ENCODE assay signal across 8 cellular contexts in the genomic region with DNA sequence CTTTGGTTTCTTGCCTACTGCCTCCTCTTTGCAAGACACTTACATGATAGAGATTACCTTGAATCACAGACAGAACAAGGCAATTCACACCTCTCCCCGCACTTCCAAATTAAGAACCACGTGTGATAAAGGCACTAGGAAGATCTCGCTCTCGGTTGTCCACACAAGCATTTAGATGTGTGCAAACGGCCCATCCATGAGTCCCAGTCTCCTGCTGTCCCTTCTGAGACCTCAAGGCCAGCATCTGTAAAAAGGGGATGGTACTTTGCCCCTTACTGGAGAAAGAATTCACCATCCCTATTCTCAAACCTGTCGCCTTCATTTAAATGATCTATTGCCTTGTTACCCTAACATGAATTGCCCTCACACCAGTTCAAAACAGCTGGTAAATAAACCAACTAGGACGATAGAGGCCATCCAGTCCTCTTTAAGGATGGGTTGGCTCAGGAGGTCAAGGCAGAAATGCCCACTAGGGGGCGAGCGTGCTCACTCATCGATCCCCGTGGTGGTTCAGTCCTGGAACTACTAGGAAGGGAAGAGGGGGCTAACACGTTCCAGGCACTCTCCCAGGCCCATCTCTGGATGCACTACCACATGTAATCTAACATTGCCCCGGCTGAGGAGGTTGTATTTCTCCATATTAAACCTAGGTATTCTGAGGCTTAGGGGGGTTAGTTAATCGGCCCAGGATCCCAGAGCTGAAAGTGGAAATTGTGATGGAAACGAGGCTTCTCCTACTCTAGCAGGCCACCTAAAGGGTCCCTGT.
DNase-seq lines count a peak whose midpoint lies in the region; ATAC-seq and TF ChIP-seq lines count a peak whose summit lies in the region.

No MANE protein-coding gene starts in this region.

- H3K27ac ChIP-seq in colonic mucosa (no peak overlapping the region), lung (ENCODE audit: low read depth in 1 of 2, low read length in 1 of 2) (no peak overlapping the region)

- no peaks in the 10 kb centered on the region for H3K9me3 ChIP-seq in colonic mucosa
- H3K9me3 ChIP-seq in lung (ENCODE audit: control insufficient read depth in 2 of 2, insufficient read depth in 1 of 2, low read length in 1 of 2) = peaks cover 0 to 3% of the 10 kb centered on the region in 2 donors

- no peak overlapping the region for H3K9ac ChIP-seq in colonic mucosa (ENCODE audit: low read depth in 2 of 2, low read length in 2 of 2)

- H3K36me3 ChIP-seq in colonic mucosa = no peaks in the 10 kb centered on the region
- no peaks in the 10 kb centered on the region for H3K36me3 ChIP-seq in lung (ENCODE audit: control insufficient read depth in 2 of 2, insufficient read depth in 2 of 2, low read length in 2 of 2)

- intact Hi-C loops in colonic mucosa (cut with DNase I) = loop anchor here (2.0 to 10.0 kb wide), 2 partner anchors 198 to 486 kb away; no protein-coding TSS in a partner anchor

- H3K4me3 ChIP-seq in colonic mucosa (no peak overlapping the region), lung (no peak overlapping the region)

- peak; percentile 16 for DNase-seq in NK-92 treated with Interleukin-12 subunit alpha and Interleukin-12 subunit beta, amount 100 ng/mL, for 24 hours (lab: John Stamatoyannopoulos, UW)
- no peak for DNase-seq in NK-92 (lab: John Stamatoyannopoulos, UW; ENCODE audit: unreplicated experiment)
- peak; percentile 33 for DNase-seq in NCI-H1694 treated with DMSO at 0.1 percent for 48 hours (lab: John Stamatoyannopoulos, UW)
- peak; percentile 82 for DNase-seq in colonic mucosa
- peak; percentile 67 for DNase-seq in lung (ENCODE audit: low spot score)
- peak; percentile 90 for DNase-seq in stimulated activated CD8-positive, alpha-beta memory T cell treated with anti-CD3 and anti-CD28 coated beads, Interleukin-4, amount 100 ng/mL, for 48 hours

- peak; percentile 75 for ATAC-seq in HG02610 (IDR thresholded peaks at IDR 0.05; ENCODE audit: unreplicated experiment)
- ATAC-seq in activated CD4-positive, CD25-positive, alpha-beta regulatory T cell treated with anti-CD3 and anti-CD28 coated beads, Interleukin-2, amount 50 U/mL, for 24 hours = peak; percentile 43 to 67
- ATAC-seq in lung (ENCODE audit: insufficient read depth, low FRiP score) = no peak

- TF ChIP-seq CTCF in colonic mucosa (IDR thresholded peaks at IDR 0.05) (peak; percentile 86), lung (IDR thresholded peaks at IDR 0.05; ENCODE audit: control extremely low read depth, extremely low read depth) (peak; percentile 59)

- H3K27me3 ChIP-seq in colonic mucosa (no peaks in the 10 kb centered on the region), lung (ENCODE audit: control insufficient read depth, insufficient read depth) (no peaks in the 10 kb centered on the region)

- WGBS in lung, 2 donors = 30 to 34% methylated on average over 15 of the region's 15 CpGs

- H3K4me1 ChIP-seq in colonic mucosa (no peaks in the 10 kb centered on the region), lung (ENCODE audit: control insufficient read depth in 2 of 2, insufficient read depth in 2 of 2, low read length in 2 of 2) (peaks cover 0 to 1% of the 10 kb centered on the region in 2 donors)
